Comparison of ENCODE assay signal across 23 cellular contexts in the genomic region with DNA sequence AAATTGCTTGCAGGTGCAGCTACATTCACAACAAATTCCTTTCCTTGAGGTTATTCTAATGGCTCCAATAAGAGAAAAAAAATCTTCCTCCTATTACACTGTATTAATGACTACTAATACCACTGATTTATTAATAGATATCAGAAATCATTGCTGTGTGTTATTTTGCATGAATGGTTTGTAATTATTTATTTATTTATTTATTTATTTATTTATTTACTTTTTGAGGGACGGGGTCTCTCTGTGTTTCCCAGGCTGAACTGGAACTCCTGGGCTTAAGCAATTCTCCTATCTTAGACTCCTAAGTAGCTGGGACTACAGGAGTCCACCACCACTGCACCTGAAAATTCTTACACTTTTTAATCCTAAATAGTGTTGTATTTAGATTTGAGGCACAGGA.
"Had no signal": no experiment of that assay in that cellular context is flagged by ENCODE, and none has a peak within 500 bp of the region (broad histone marks: within the 10 kb centered on the region; RNA-seq: fewer than 3 reads in every experiment).

No MANE protein-coding gene starts in this region.

- H3K4me1 ChIP-seq: colonic mucosa, esophagus muscularis mucosa, esophagus squamous epithelium, foreskin keratinocyte, gastrocnemius medialis, gastroesophageal sphincter, heart left ventricle, heart right ventricle had no signal

- H3K36me3 ChIP-seq: colonic mucosa, esophagus muscularis mucosa, esophagus squamous epithelium, gastrocnemius medialis, gastroesophageal sphincter, heart left ventricle, heart right ventricle had no signal

- H3K27ac ChIP-seq: colonic mucosa, coronary artery, epithelial cell of prostate, esophagus muscularis mucosa, esophagus squamous epithelium, foreskin keratinocyte, gastrocnemius medialis, gastroesophageal sphincter, heart left ventricle, heart right ventricle, hepatocyte had no signal

- H3K27me3 ChIP-seq: colonic mucosa, esophagus muscularis mucosa, esophagus squamous epithelium, foreskin keratinocyte, gastrocnemius medialis, gastroesophageal sphincter, heart left ventricle, heart right ventricle, hepatocyte had no signal

- H3K9me3 ChIP-seq: colonic mucosa, esophagus muscularis mucosa, esophagus squamous epithelium, gastrocnemius medialis, gastroesophageal sphincter, heart left ventricle had no signal

- FAIRE-seq: endometrium, endothelial cell of umbilical vein had no signal

- ATAC-seq: effector memory CD8-positive, alpha-beta T cell; esophagus mucosa; foreskin keratinocyte; gastrocnemius medialis; gastroesophageal sphincter; heart left ventricle; heart right ventricle had no signal

- DNase-seq: colonic mucosa; cortex of kidney; dermis blood vessel endothelial cell; effector CD4-positive, alpha-beta T cell; effector CD8-positive, alpha-beta T cell; effector memory CD4-positive, alpha-beta T cell; effector memory CD8-positive, alpha-beta T cell; endodermal cell; esophagus squamous epithelium; foreskin fibroblast; foreskin keratinocyte; gastrocnemius medialis; glutamatergic neuron; heart left ventricle; heart right ventricle had no signal

- H3K4me3 ChIP-seq: colonic mucosa, coronary artery, esophagus muscularis mucosa, esophagus squamous epithelium, gastrocnemius medialis, gastroesophageal sphincter, heart left ventricle, heart right ventricle, hepatocyte had no signal

- H3K4me2 ChIP-seq: hepatocyte had no signal
